ENCODE assay signal across 9 cellular contexts in the genomic region with DNA sequence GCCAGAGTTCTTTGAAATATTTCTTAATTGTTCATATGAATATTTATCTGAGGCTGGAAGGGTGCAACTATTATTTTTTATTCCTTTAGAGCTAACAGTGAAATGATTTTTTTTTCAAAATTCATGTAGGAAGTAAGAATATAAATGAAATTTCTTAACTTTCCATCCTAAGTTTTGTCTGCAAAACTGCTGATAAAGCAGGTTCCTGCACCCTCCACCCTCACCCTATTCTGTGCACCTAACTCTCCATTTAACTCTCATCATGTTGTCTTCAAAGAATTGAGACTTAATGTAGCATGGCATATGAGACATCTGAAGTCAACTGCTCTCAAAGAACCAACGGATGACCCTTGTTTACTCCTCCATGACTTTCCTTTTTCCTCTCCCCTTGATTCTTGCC.
"Had no signal": no experiment of that assay in that cellular context is flagged by ENCODE, and none has a peak within 500 bp of the region (broad histone marks: within the 10 kb centered on the region; RNA-seq: fewer than 3 reads in every experiment).

No MANE protein-coding gene starts in this region.

- H3K27ac ChIP-seq: KMS-11 had no signal

- H3K4me3 Mint-ChIP-seq: GM23338, H9 had no signal

- H3K4me2 ChIP-seq: GM23338, KMS-11 had no signal

- H2AFZ ChIP-seq: GM23338 had no signal

- H3K4me3 ChIP-seq: GM23338 had no signal

- DNase-seq: H9, HCEC 1CT, Karpas-422, KBM-7 had no signal

- H3K9ac ChIP-seq: KMS-11 had no signal

- H3K27ac Mint-ChIP-seq: GM23338, H9 had no signal

- FAIRE-seq: H1, H54, HTR-8/SVneo had no signal

- H3K9me3 Mint-ChIP-seq: GM23338, H9 had no signal

- ATAC-seq: GM23338 had no signal
